In the genomic region with DNA sequence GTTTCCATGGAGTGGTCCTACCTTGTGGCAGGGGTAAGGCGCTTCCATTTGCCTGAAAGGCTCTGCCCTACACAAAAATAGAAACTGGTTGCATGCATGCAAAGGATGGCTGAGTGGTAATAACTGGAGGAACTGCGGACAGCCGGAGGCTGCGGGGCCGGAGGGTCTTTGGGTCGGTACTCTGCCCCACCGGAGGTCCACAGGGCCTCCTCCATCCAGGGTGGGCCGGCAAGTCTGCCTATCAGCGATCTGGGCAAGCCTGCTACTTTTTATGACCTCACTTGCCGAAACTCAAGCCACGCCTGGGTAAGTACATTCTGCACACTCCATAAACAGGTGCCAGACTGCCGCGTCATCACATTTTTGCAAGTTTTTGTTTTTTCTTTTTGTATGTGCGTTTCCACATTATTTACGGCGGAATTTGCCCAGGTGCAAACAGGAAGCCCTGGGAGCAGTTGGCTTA, we compare ENCODE assay signal across 11 cellular contexts. TPM values are rescaled to one million over a fixed set of nuclear protein-coding genes. Genes with fewer than 3 reads are reported as not detected.
DNase-seq lines count a peak whose midpoint lies in the region; ATAC-seq and TF ChIP-seq lines count a peak whose summit lies in the region.
"Had no signal": no experiment of that assay in that cellular context is flagged by ENCODE, and none has a peak within 500 bp of the region (broad histone marks: within the 10 kb centered on the region; RNA-seq: fewer than 3 reads in every experiment).

No MANE protein-coding gene starts in this region.

- peak overlapping the region; percentile 80 for H2AFZ ChIP-seq in PC-9

- peak overlapping the region; percentile 93 for H3K4me2 ChIP-seq in PC-9

- H3K9me3 Mint-ChIP-seq in stimulated activated naive CD8-positive, alpha-beta T cell treated with anti-CD3 and anti-CD28 coated beads, Interleukin-15, amount 100 ng/mL, for 72 hours = no peaks in the 10 kb centered on the region

- no peak overlapping the region for H3K4me3 Mint-ChIP-seq in stimulated activated naive CD8-positive, alpha-beta T cell treated with anti-CD3 and anti-CD28 coated beads, Interleukin-15, amount 100 ng/mL, for 72 hours

- no peak overlapping the region for H3K27ac Mint-ChIP-seq in stimulated activated naive CD8-positive, alpha-beta T cell treated with anti-CD3 and anti-CD28 coated beads, Interleukin-15, amount 100 ng/mL, for 72 hours

- CTCF ChIA-PET in PC-9 (lab: Charles Lee) = no interaction called here

- H4K20me1 ChIP-seq in PC-9 (ENCODE audit: insufficient read depth) = no peaks in the 10 kb centered on the region

- BruUV-seq in PC-9 (replicated peaks; lab: Mats Ljungman, UMichigan) = no TSS peak

- POLR2A ChIA-PET in PC-9 (lab: Charles Lee; ENCODE audit: unreplicated experiment) = no interaction called here

- intact Hi-C loops in PC-9 (cut with micrococcal nuclease; ENCODE audit: unreplicated experiment) (no loop called here), left ventricle myocardium superior (cut with micrococcal nuclease) (no loop called here), psoas muscle (cut with DNase I) (no loop called here)

- DNase-seq in DMS79 treated with DMSO at 0.1 percent for 48 hours (lab: John Stamatoyannopoulos, UW) (peak; percentile 52), PC-9 (peak; percentile 31 to 68), left ventricle myocardium superior (no peak), psoas muscle (peak in 1 of 2 donors; percentile 59), SKM-1 treated with dmso at 0.1 percent for 144 hours (lab: John Stamatoyannopoulos, UW; ENCODE audit: unreplicated experiment) (no peak)
- no peak for DNase-seq in stimulated activated naive CD8-positive, alpha-beta T cell treated with anti-CD3 and anti-CD28 coated beads, Interleukin-15, amount 100 ng/mL, for 72 hours
- no peak for DNase-seq in activated CD8-positive, alpha-beta memory T cell treated with anti-CD3 and anti-CD28 coated beads, Interleukin-2, amount 50 U/mL, for 48 hours
- DNase-seq: BE2C; spleen; stimulated activated naive CD4-positive, alpha-beta T cell had no signal

- no peaks in the 10 kb centered on the region for H3K36me3 ChIP-seq in PC-9 (ENCODE audit: low read depth)
- peaks cover 0 to 19% of the 10 kb centered on the region in 2 donors for H3K36me3 ChIP-seq in psoas muscle (ENCODE audit: insufficient read depth in 1 of 2, low read depth in 1 of 2)
- H3K36me3 ChIP-seq: BE2C, spleen had no signal

- peak; percentile 25 for ATAC-seq in left ventricle myocardium superior
- peak; percentile 60 to 76 (median 72) for ATAC-seq in psoas muscle
- ATAC-seq in GM21619 (IDR thresholded peaks at IDR 0.05; ENCODE audit: unreplicated experiment) = no peak
- ATAC-seq in stimulated activated naive CD8-positive, alpha-beta T cell treated with anti-CD3 and anti-CD28 coated beads, Interleukin-15, amount 100 ng/mL, for 72 hours = no peak

- H3K4me1 Mint-ChIP-seq in stimulated activated naive CD8-positive, alpha-beta T cell treated with anti-CD3 and anti-CD28 coated beads, Interleukin-15, amount 100 ng/mL, for 72 hours = no peaks in the 10 kb centered on the region

- H3F3A ChIP-seq in PC-9 (ENCODE audit: insufficient read depth, low read depth) = peaks cover 12% of the 10 kb centered on the region

- H3K4me3 ChIP-seq in PC-9 = peak overlapping the region; percentile 75
- H3K4me3 ChIP-seq in psoas muscle = peak overlapping the region; percentile 51
- H3K4me3 ChIP-seq: spleen had no signal

- TF ChIP-seq CTCF in PC-9 (conservative IDR thresholded peaks at IDR 0.05) (no peak), psoas muscle (IDR thresholded peaks at IDR 0.05) (no peak)

- H3K27me3 ChIP-seq in PC-9 (ENCODE audit: insufficient read depth, low read depth) (no peaks in the 10 kb centered on the region), psoas muscle (ENCODE audit: insufficient read depth in 3 of 3, low read length in 2 of 3) (no peaks in the 10 kb centered on the region)
- H3K27me3 ChIP-seq: BE2C had no signal

- H3K27ac ChIP-seq in PC-9 (peak overlapping the region; percentile 90), psoas muscle (peak overlapping the region; percentile 98)
- H3K27ac ChIP-seq: spleen had no signal

- H3K27me3 Mint-ChIP-seq in stimulated activated naive CD8-positive, alpha-beta T cell treated with anti-CD3 and anti-CD28 coated beads, Interleukin-15, amount 100 ng/mL, for 72 hours = peaks cover 42% of the 10 kb centered on the region

- H3K9me2 ChIP-seq in PC-9 (ENCODE audit: insufficient read depth) = no peaks in the 10 kb centered on the region

- 21 to 36% (median 31%) methylated on average over 16 of the region's 16 CpGs for WGBS in psoas muscle, 3 donors

- no peaks in the 10 kb centered on the region for H3K79me2 ChIP-seq in PC-9 (ENCODE audit: low read depth)

- H3K9me3 ChIP-seq in PC-9 (ENCODE audit: insufficient read depth, low read depth) = no peaks in the 10 kb centered on the region
- H3K9me3 ChIP-seq in psoas muscle = no peaks in the 10 kb centered on the region
- H3K9me3 ChIP-seq: BE2C, spleen had no signal

- H3K4me1 ChIP-seq in PC-9 (replicated peaks; ENCODE audit: insufficient read depth) (peaks cover 8% of the 10 kb centered on the region), psoas muscle (peaks cover 38% of the 10 kb centered on the region)
- H3K4me1 ChIP-seq: BE2C, spleen had no signal

RNA-seq across cellular contexts. Expression of a gene that starts 30.0 kb away (rescaled TPM):
- 15.8 and 19.6 TPM in 2 replicates for total RNA-seq in PC-9 (2021)
- 377 TPM for total RNA-seq in left ventricle myocardium superior
- 100 to 1,000 TPM; 313 to 439 (median 431) TPM for total RNA-seq in psoas muscle
- 100 to 1,000 TPM in 2 of 3 donors, 10 to 100 TPM in 1; 44.0 to 168 (median 148) TPM for polyA plus RNA-seq in psoas muscle

RNA-seq across cellular contexts. Expression of a gene that starts 44.0 kb away (rescaled TPM):
- total RNA-seq in PC-9 (2021) = 26.8 and 32.4 TPM in 2 replicates
- 30.3 TPM for total RNA-seq in left ventricle myocardium superior
- 10 to 100 TPM; 10.7 to 17.7 (median 14.6) TPM for total RNA-seq in psoas muscle
- polyA plus RNA-seq in psoas muscle = 10 to 100 TPM; 11.9 to 41.9 (median 21.2) TPM

Comparison
In these comparisons a context has a peak if more than half of its experiments do, and no peak if none do; other contexts are left out.
1. DNase-seq: peak in DMS79 treated with DMSO at 0.1 percent for 48 hours (single experiment) and PC-9 (2 of 2); none in left ventricle myocardium superior (single experiment), SKM-1 treated with dmso at 0.1 percent for 144 hours (single experiment), stimulated activated naive CD8-positive, alpha-beta T cell treated with anti-CD3 and anti-CD28 coated beads, Interleukin-15, amount 100 ng/mL, for 72 hours (0 of 2) and activated CD8-positive, alpha-beta memory T cell treated with anti-CD3 and anti-CD28 coated beads, Interleukin-2, amount 50 U/mL, for 48 hours (single experiment).
2. ATAC-seq: peak in left ventricle myocardium superior (single experiment) and psoas muscle (4 of 4); none in GM21619 (single experiment) and stimulated activated naive CD8-positive, alpha-beta T cell treated with anti-CD3 and anti-CD28 coated beads, Interleukin-15, amount 100 ng/mL, for 72 hours (single experiment).
3. RNA of a gene that starts 30.0 kb away (total RNA-seq): 313 to 439 TPM in psoas muscle and 377 TPM in left ventricle myocardium superior (single experiment); 15.8 to 19.6 TPM in PC-9; every median in the first group is over 10 times any median in the second.